In the genomic region with DNA sequence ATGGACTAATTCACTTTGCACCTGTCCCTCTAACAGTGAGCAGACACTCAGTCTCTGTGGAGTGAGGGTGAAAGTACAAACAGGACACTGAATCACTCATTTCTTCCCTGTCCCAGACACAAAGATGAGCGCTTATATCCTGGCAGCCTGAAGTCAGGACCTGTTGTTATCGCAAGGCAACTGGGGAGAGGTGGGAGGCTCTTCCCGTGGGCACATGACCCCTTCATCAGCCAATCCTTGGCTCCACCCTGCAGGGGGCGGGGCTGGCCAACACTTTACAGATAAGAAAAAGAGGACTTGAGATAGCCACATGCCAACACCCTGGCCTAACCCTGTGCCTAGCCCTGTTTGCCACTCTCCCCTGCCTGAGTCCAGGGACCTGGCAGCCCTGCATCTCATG, we compare ENCODE assay signal across 12 cellular contexts. TPM values are rescaled to one million over a fixed set of nuclear protein-coding genes. Genes with fewer than 3 reads are reported as not detected.
DNase-seq lines count a peak whose midpoint lies in the region; ATAC-seq, FAIRE-seq and TF ChIP-seq lines count a peak whose summit lies in the region.
"Had no signal": no experiment of that assay in that cellular context is flagged by ENCODE, and none has a peak within 500 bp of the region (broad histone marks: within the 10 kb centered on the region; RNA-seq: fewer than 3 reads in every experiment).

No MANE protein-coding gene starts in this region.

- whole genome bisulfite sequencing in stomach, 5 donors = 35 to 53% (median 37%) methylated on average over 4 of the region's 4 CpGs

- no peaks in the 10 kb centered on the region for H3K4me1 ChIP-seq in stomach

- H3K4me3 Mint-ChIP-seq in activated T-cell treated with anti-CD3 and anti-CD28 coated beads, Interleukin-2, amount 50 U/mL, for 24 hours = no peak overlapping the region
- H3K4me3 Mint-ChIP-seq: dendritic cell treated with granulocyte-macrophage colony-stimulating factor and Interleukin-4, amounts not matched to agents 40 ng/mL and 50 ng/mL, for 4 days; nephron had no signal

- peak; percentile 21 to 24 for DNase-seq in activated T-cell treated with anti-CD3 and anti-CD28 coated beads, Interleukin-2, amount 50 U/mL, for 48 hours
- no peak for DNase-seq in activated T-cell treated with anti-CD3 and anti-CD28 coated beads, Interleukin-2, amount 50 U/mL, for 24 hours
- DNase-seq in UCSD-AML1 (lab: John Stamatoyannopoulos, UW; ENCODE audit: unreplicated experiment) = peak; percentile 21
- peak; percentile 86 for DNase-seq in left ventricle myocardium superior
- DNase-seq in stomach = peak; percentile 87
- DNase-seq in urothelium cell line (ENCODE audit: low spot score) = no peak
- no peak for DNase-seq in H4 (ENCODE audit: low spot score)
- DNase-seq: activated gamma-delta T cell treated with Interleukin-2 at 50 U/mL for 16 hours, NCI-H510A treated with DMSO at 0.1 percent for 48 hours had no signal

- no peak for FAIRE-seq in urothelium cell line (lab: Jason Lieb, UNC)

- H3K27ac Mint-ChIP-seq in activated T-cell treated with anti-CD3 and anti-CD28 coated beads, Interleukin-2, amount 50 U/mL, for 24 hours = no peak overlapping the region
- H3K27ac Mint-ChIP-seq: dendritic cell treated with granulocyte-macrophage colony-stimulating factor and Interleukin-4, amounts not matched to agents 40 ng/mL and 50 ng/mL, for 4 days; nephron had no signal

- H3K4me3 ChIP-seq in stomach = no peak overlapping the region

- no peaks in the 10 kb centered on the region for H3K27me3 ChIP-seq in stomach

- H3K9me3 ChIP-seq in stomach = no peaks in the 10 kb centered on the region

- H3K36me3 Mint-ChIP-seq in activated T-cell treated with anti-CD3 and anti-CD28 coated beads, Interleukin-2, amount 50 U/mL, for 24 hours (ENCODE audit: low read depth) = peaks cover 76% of the 10 kb centered on the region

- H3K27me3 Mint-ChIP-seq in activated T-cell treated with anti-CD3 and anti-CD28 coated beads, Interleukin-2, amount 50 U/mL, for 24 hours = no peaks in the 10 kb centered on the region
- H3K27me3 Mint-ChIP-seq: dendritic cell treated with granulocyte-macrophage colony-stimulating factor and Interleukin-4, amounts not matched to agents 40 ng/mL and 50 ng/mL, for 4 days had no signal

- peak; percentile 88 for ATAC-seq in left ventricle myocardium superior
- no peak for ATAC-seq in HG02678 (IDR thresholded peaks at IDR 0.05; ENCODE audit: unreplicated experiment)

- H3K4me1 Mint-ChIP-seq in activated T-cell treated with anti-CD3 and anti-CD28 coated beads, Interleukin-2, amount 50 U/mL, for 24 hours (ENCODE audit: low read depth) = peaks cover 2% of the 10 kb centered on the region
- H3K4me1 Mint-ChIP-seq: nephron had no signal

- no peak overlapping the region for H3K27ac ChIP-seq in stomach

- TF ChIP-seq EP300 in stomach (IDR thresholded peaks at IDR 0.05) = no peak

- no peak for TF ChIP-seq POLR2A in stomach (IDR thresholded peaks at IDR 0.05)

- no peaks in the 10 kb centered on the region for H3K9me3 Mint-ChIP-seq in activated T-cell treated with anti-CD3 and anti-CD28 coated beads, Interleukin-2, amount 50 U/mL, for 24 hours
- H3K9me3 Mint-ChIP-seq: dendritic cell treated with granulocyte-macrophage colony-stimulating factor and Interleukin-4, amounts not matched to agents 40 ng/mL and 50 ng/mL, for 4 days; nephron had no signal

- intact Hi-C loops in left ventricle myocardium superior (cut with micrococcal nuclease) = no loop called here
- intact Hi-C loops in stomach (cut with DNase I; ENCODE audit: low total_unique reads) = no loop called here

- peaks cover 68 to 100% (median 99%) of the 10 kb centered on the region in 4 donors for H3K36me3 ChIP-seq in stomach

- no peak for TF ChIP-seq CTCF in stomach (IDR thresholded peaks at IDR 0.05)

RNA-seq across cellular contexts. Expression of a gene that starts 29.5 kb away (rescaled TPM):
- 0.32 TPM for total RNA-seq in left ventricle myocardium superior
- 10 to 100 TPM in 2 of 5 donors, 1 to 10 TPM in 3; 1.0 to 16.3 (median 4.9) TPM for total RNA-seq in stomach
- polyA plus RNA-seq in stomach = 1 to 10 TPM; 3.1 to 3.3 (median 3.2) TPM
- 0.76 and 4.5 TPM in 2 replicates for total RNA-seq in H4 (2014; rRNA removed; shearing (Covaris generic))

Comparison
In these comparisons a context has a peak if more than half of its experiments do, and no peak if none do; other contexts are left out.
1. DNase-seq: peak in activated T-cell treated with anti-CD3 and anti-CD28 coated beads, Interleukin-2, amount 50 U/mL, for 48 hours (2 of 2), UCSD-AML1 (single experiment), left ventricle myocardium superior (single experiment) and stomach (single experiment); none in activated T-cell treated with anti-CD3 and anti-CD28 coated beads, Interleukin-2, amount 50 U/mL, for 24 hours (single experiment), urothelium cell line (single experiment) and H4 (single experiment).